14 cellular contexts compared by ENCODE assay signal in genomic region chr21:45873866-45874265, GRCh38.
"Had no signal": no experiment of that assay in that cellular context is flagged by ENCODE, and none has a peak within 500 bp of the region (broad histone marks: within the 10 kb centered on the region; RNA-seq: fewer than 3 reads in every experiment).

No MANE protein-coding gene starts in this region.

- H3K27ac Mint-ChIP-seq: activated CD4-positive, alpha-beta T cell treated with anti-CD3 and anti-CD28 coated beads, Interleukin-2, amount 10 ng/mL, durations not matched to agents 24 days and 14 days; activated naive CD4-positive, alpha-beta T cell treated with anti-CD3 and anti-CD28 coated beads, Interleukin-2, amount 50 U/mL, for 24 hours; activated T-helper 17 cell treated with anti-CD3 and anti-CD28 coated beads, Interleukin-2, amount 50 U/mL, for 72 hours; stimulated activated naive B cell treated with anti-CD40 and anti-IgM and Interleukin-4, amounts not matched to agents 10 μg/mL and 1 μg/mL and 100 μg/mL, for 72 hours; type B pancreatic cell had no signal

- DNase-seq: activated CD4-positive, alpha-beta T cell treated with anti-CD3 and anti-CD28 coated beads, Interleukin-2, amount 10 ng/mL, durations not matched to agents 24 days and 14 days; amygdala; spleen; stimulated activated CD4-positive, alpha-beta T cell treated with anti-CD3 and anti-CD28 coated beads, Interleukin-1b, Interleukin-23, amount 100 ng/mL, for 48 hours; stimulated activated naive B cell treated with anti-CD40 and anti-IgM and Interleukin-4, amounts not matched to agents 10 μg/mL and 1 μg/mL and 100 μg/mL, for 72 hours; substantia nigra; T-helper 1 cell had no signal

- H3K27ac ChIP-seq: dorsolateral prefrontal cortex, pancreas, spleen had no signal

- H3K36me3 Mint-ChIP-seq: activated naive CD4-positive, alpha-beta T cell treated with anti-CD3 and anti-CD28 coated beads, Interleukin-2, amount 50 U/mL, for 24 hours; stimulated activated naive B cell treated with anti-CD40 and anti-IgM and Interleukin-4, amounts not matched to agents 10 μg/mL and 1 μg/mL and 100 μg/mL, for 72 hours; type B pancreatic cell had no signal

- ATAC-seq: activated T-helper 17 cell treated with anti-CD3 and anti-CD28 coated beads, Interleukin-2, amount 50 U/mL, for 72 hours; pancreas; stimulated activated naive B cell treated with anti-CD40 and anti-IgM and Interleukin-4, amounts not matched to agents 10 μg/mL and 1 μg/mL and 100 μg/mL, for 72 hours had no signal

- H3K4me1 Mint-ChIP-seq: activated CD4-positive, alpha-beta T cell treated with anti-CD3 and anti-CD28 coated beads, Interleukin-2, amount 10 ng/mL, durations not matched to agents 24 days and 14 days; activated T-helper 17 cell treated with anti-CD3 and anti-CD28 coated beads, Interleukin-2, amount 50 U/mL, for 72 hours; stimulated activated naive B cell treated with anti-CD40 and anti-IgM and Interleukin-4, amounts not matched to agents 10 μg/mL and 1 μg/mL and 100 μg/mL, for 72 hours had no signal

- H3K9me3 Mint-ChIP-seq: activated CD4-positive, alpha-beta T cell treated with anti-CD3 and anti-CD28 coated beads, Interleukin-2, amount 10 ng/mL, durations not matched to agents 24 days and 14 days; activated naive CD4-positive, alpha-beta T cell treated with anti-CD3 and anti-CD28 coated beads, Interleukin-2, amount 50 U/mL, for 24 hours; activated T-helper 17 cell treated with anti-CD3 and anti-CD28 coated beads, Interleukin-2, amount 50 U/mL, for 72 hours; neural crest cell; stimulated activated naive B cell treated with anti-CD40 and anti-IgM and Interleukin-4, amounts not matched to agents 10 μg/mL and 1 μg/mL and 100 μg/mL, for 72 hours; type B pancreatic cell had no signal

- H3K27me3 ChIP-seq: pancreas had no signal

- H3K36me3 ChIP-seq: pancreas, spleen had no signal

- H3K4me3 ChIP-seq: dorsolateral prefrontal cortex, pancreas, spleen had no signal

- H3K27me3 Mint-ChIP-seq: activated naive CD4-positive, alpha-beta T cell treated with anti-CD3 and anti-CD28 coated beads, Interleukin-2, amount 50 U/mL, for 24 hours had no signal

- H3K9me3 ChIP-seq: pancreas, SK-N-SH, spleen had no signal

- H3K4me1 ChIP-seq: pancreas had no signal

- H3K4me3 Mint-ChIP-seq: activated CD4-positive, alpha-beta T cell treated with anti-CD3 and anti-CD28 coated beads, Interleukin-2, amount 10 ng/mL, durations not matched to agents 24 days and 14 days; activated naive CD4-positive, alpha-beta T cell treated with anti-CD3 and anti-CD28 coated beads, Interleukin-2, amount 50 U/mL, for 24 hours; activated T-helper 17 cell treated with anti-CD3 and anti-CD28 coated beads, Interleukin-2, amount 50 U/mL, for 72 hours; neural crest cell; stimulated activated naive B cell treated with anti-CD40 and anti-IgM and Interleukin-4, amounts not matched to agents 10 μg/mL and 1 μg/mL and 100 μg/mL, for 72 hours; type B pancreatic cell had no signal
